In the genomic region with DNA sequence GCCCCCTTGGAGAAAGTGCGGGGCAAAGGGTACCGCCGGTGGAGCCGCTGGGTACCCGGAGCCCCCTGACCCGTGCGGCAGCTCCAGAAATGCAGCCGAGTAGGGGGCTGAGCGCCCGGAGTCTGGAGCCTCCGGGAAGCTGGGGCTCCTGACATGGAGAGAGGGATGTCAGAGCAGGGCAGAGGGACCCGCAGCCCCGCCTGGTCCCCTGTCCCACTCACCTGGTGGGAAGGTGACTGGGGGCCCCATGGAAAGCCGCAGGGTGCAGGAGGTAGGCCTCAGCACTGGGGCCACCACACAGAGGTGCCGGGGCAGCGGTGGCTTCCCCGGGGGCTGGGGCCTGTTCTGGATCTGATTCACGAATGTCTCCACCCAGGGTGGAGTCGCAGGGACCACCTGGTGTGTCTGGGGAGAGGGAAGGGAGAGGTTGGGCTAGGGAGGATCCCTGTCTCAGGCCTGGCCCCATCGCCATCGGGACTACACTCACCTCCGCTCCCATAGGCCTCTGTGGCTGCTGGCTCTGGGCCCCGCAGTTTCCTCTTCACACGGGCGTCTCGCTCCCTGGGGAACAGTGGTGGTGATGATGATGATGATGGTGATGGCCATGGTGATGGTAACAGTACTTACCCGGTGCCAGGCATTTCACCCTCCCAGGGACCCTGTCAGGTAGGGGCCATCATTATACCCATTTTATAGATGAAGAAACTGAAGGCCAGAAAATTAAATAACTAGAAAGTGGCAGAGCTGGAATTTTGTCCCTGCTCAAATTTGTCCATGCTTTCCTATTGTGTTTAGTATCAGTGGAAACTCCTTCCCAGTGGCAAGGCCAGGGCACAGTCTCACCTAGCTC, we compare ENCODE assay signal across 30 cellular contexts. TPM values are rescaled to one million over a fixed set of nuclear protein-coding genes. Genes with fewer than 3 reads are reported as not detected.
A peak's percentile ranks its signal among the peaks of the same experiment; 100 is the strongest.
DNase-seq lines count a peak whose midpoint lies in the region; ATAC-seq and TF ChIP-seq lines count a peak whose summit lies in the region.
"Had no signal": no experiment of that assay in that cellular context is flagged by ENCODE, and none has a peak within 500 bp of the region (broad histone marks: within the 10 kb centered on the region; RNA-seq: fewer than 3 reads in every experiment).

No MANE protein-coding gene starts in this region.

- no peak overlapping the region for H2AFZ ChIP-seq in GM23338

- H3K9me3 ChIP-seq in T-helper 17 cell (ENCODE audit: control insufficient read depth, low read length, poor library complexity, severe bottlenecking) (no peaks in the 10 kb centered on the region), lower lobe of right lung (no peaks in the 10 kb centered on the region), upper lobe of left lung (no peaks in the 10 kb centered on the region)
- H3K9me3 ChIP-seq: BE2C, colonic mucosa, HAP-1 had no signal

- H3F3A ChIP-seq in GM23338 (replicated peaks; ENCODE audit: low read depth), result peaks cover 7% of the 10 kb centered on the region; the same call in 1 of the 2 replicates

- DNase-seq in stimulated activated naive CD8-positive, alpha-beta T cell treated with anti-CD3 and anti-CD28 coated beads, Interleukin-15, amount 100 ng/mL, for 72 hours, result no peak
- no peak for DNase-seq in stimulated activated naive CD8-positive, alpha-beta T cell treated with anti-CD3 and anti-CD28 coated beads, Interleukin-15, Interleukin-2, amounts not matched to agents 100 U/mL and 50 U/mL, for 24 hours
- DNase-seq in T-helper 17 cell, result no peak
- no peak for DNase-seq in lower lobe of right lung
- peak; percentile 18 to 69 for DNase-seq in upper lobe of left lung
- DNase-seq in GM23338 (ENCODE audit: low spot score), result no peak
- DNase-seq in NCI-H1417 treated with DMSO at 0.1 percent for 48 hours (lab: John Stamatoyannopoulos, UW), result no peak
- no peak for DNase-seq in DMS79 (lab: John Stamatoyannopoulos, UW)
- DNase-seq: activated CD4-positive, alpha-beta memory T cell treated with anti-CD3 and anti-CD28 coated beads for 36 hours; activated CD8-positive, alpha-beta memory T cell treated with anti-CD3 and anti-CD28 coated beads, Interleukin-2, amount 50 U/mL, for 48 hours; activated effector memory CD4-positive, alpha-beta T cell treated with Interleukin-2 at 50 U/mL for 16 hours; activated naive CD8-positive, alpha-beta T cell treated with anti-CD3 and anti-CD28 coated beads, Interleukin-2, amount 10 ng/mL, durations not matched to agents 7 days and 5 days; BE2C; colonic mucosa; COR-L47; effector memory CD4-positive, alpha-beta T cell; erythroblast; hypothalamus; left cardiac atrium; mesenchymal stem cell; NCI-H2107; NCI-H345; NCI-H69; SHP77; trophoblast cell had no signal

- H3K36me3 Mint-ChIP-seq in T-helper 17 cell (ENCODE audit: low read depth), result peaks cover 9% of the 10 kb centered on the region
- peaks cover 43% of the 10 kb centered on the region for H3K36me3 Mint-ChIP-seq in GM23338 (ENCODE audit: low read depth)

- peak overlapping the region; percentile 24 for H3K27ac ChIP-seq in lower lobe of right lung
- peak overlapping the region in 1 of 4 donors; percentile 56 for H3K27ac ChIP-seq in upper lobe of left lung
- no peak overlapping the region for H3K27ac ChIP-seq in GM23338 (ENCODE audit: low read depth)
- H3K27ac ChIP-seq: cardiac muscle cell, colonic mucosa had no signal

- H3K4me1 Mint-ChIP-seq in stimulated activated naive CD8-positive, alpha-beta T cell treated with anti-CD3 and anti-CD28 coated beads, Interleukin-15, amount 100 ng/mL, for 72 hours, result peaks cover 38% of the 10 kb centered on the region
- H3K4me1 Mint-ChIP-seq in T-helper 17 cell, result peaks cover 17% of the 10 kb centered on the region
- peaks cover 8% of the 10 kb centered on the region; the same call in 2 of the 3 replicates for H3K4me1 Mint-ChIP-seq in GM23338

- no peak for TF ChIP-seq POLR2A in upper lobe of left lung (IDR thresholded peaks at IDR 0.05)

- H3K9me3 Mint-ChIP-seq in stimulated activated naive CD8-positive, alpha-beta T cell treated with anti-CD3 and anti-CD28 coated beads, Interleukin-15, amount 100 ng/mL, for 72 hours, result no peaks in the 10 kb centered on the region
- H3K9me3 Mint-ChIP-seq in GM23338, result no peaks in the 10 kb centered on the region; the same call in 2 of the 3 replicates
- H3K9me3 Mint-ChIP-seq: activated CD4-positive, alpha-beta memory T cell treated with anti-CD3 and anti-CD28 coated beads for 36 hours; activated naive CD8-positive, alpha-beta T cell treated with anti-CD3 and anti-CD28 coated beads, Interleukin-2, amount 10 ng/mL, durations not matched to agents 7 days and 5 days; neural crest cell had no signal

- no peak overlapping the region for H3K4me3 Mint-ChIP-seq in stimulated activated naive CD8-positive, alpha-beta T cell treated with anti-CD3 and anti-CD28 coated beads, Interleukin-15, amount 100 ng/mL, for 72 hours
- H3K4me3 Mint-ChIP-seq in T-helper 17 cell, result no peak overlapping the region
- H3K4me3 Mint-ChIP-seq in GM23338, result no peak overlapping the region; the same call in 2 of the 3 replicates
- H3K4me3 Mint-ChIP-seq: activated CD4-positive, alpha-beta memory T cell treated with anti-CD3 and anti-CD28 coated beads for 36 hours; activated naive CD8-positive, alpha-beta T cell treated with anti-CD3 and anti-CD28 coated beads, Interleukin-2, amount 10 ng/mL, durations not matched to agents 7 days and 5 days had no signal

- H3K9me2 ChIP-seq in GM23338 (ENCODE audit: insufficient read depth), result no peaks in the 10 kb centered on the region

- H3K79me2 ChIP-seq in GM23338 (replicated peaks; ENCODE audit: insufficient read depth), result no peaks in the 10 kb centered on the region

- no peaks in the 10 kb centered on the region for H3K27me3 Mint-ChIP-seq in stimulated activated naive CD8-positive, alpha-beta T cell treated with anti-CD3 and anti-CD28 coated beads, Interleukin-15, amount 100 ng/mL, for 72 hours
- H3K27me3 Mint-ChIP-seq in T-helper 17 cell, result no peaks in the 10 kb centered on the region
- H3K27me3 Mint-ChIP-seq in GM23338 (ENCODE audit: insufficient read depth, low read depth, poor library complexity), result peaks cover 19% of the 10 kb centered on the region
- H3K27me3 Mint-ChIP-seq: activated CD4-positive, alpha-beta memory T cell treated with anti-CD3 and anti-CD28 coated beads for 36 hours; activated naive CD8-positive, alpha-beta T cell treated with anti-CD3 and anti-CD28 coated beads, Interleukin-2, amount 10 ng/mL, durations not matched to agents 7 days and 5 days had no signal

- peaks cover 17% of the 10 kb centered on the region for H3K4me1 ChIP-seq in lower lobe of right lung
- peaks cover 7 to 13% (median 11%) of the 10 kb centered on the region in 4 donors for H3K4me1 ChIP-seq in upper lobe of left lung
- peaks cover 6% of the 10 kb centered on the region; the same call in 1 of the 2 replicates for H3K4me1 ChIP-seq in GM23338 (ENCODE audit: insufficient read depth)

- TF ChIP-seq CTCF in lower lobe of right lung (IDR thresholded peaks at IDR 0.05) (no peak), upper lobe of left lung (IDR thresholded peaks at IDR 0.05) (no peak), GM23338 (conservative IDR thresholded peaks at IDR 0.05; ENCODE audit: low read depth in 2 of 2) (no peak)

- 85 to 90% methylated on average over 18 to 24 of the region's 27 CpGs for WGBS in upper lobe of left lung, 2 donors

- TF ChIP-seq EP300 in upper lobe of left lung (IDR thresholded peaks at IDR 0.05), result no peak

- intact Hi-C loops in lower lobe of right lung (cut with DNase I), result no loop called here

- ATAC-seq in stimulated activated naive CD8-positive, alpha-beta T cell treated with anti-CD3 and anti-CD28 coated beads, Interleukin-15, amount 100 ng/mL, for 72 hours, result peak; percentile 16
- no peak for ATAC-seq in stimulated activated naive CD8-positive, alpha-beta T cell treated with anti-CD3 and anti-CD28 coated beads, Interleukin-15, Interleukin-2, amounts not matched to agents 100 U/mL and 50 U/mL, for 24 hours
- ATAC-seq in T-helper 17 cell, result no peak
- no peak for ATAC-seq in lower lobe of right lung
- ATAC-seq in upper lobe of left lung (ENCODE audit: low FRiP score in 2 of 2), result no peak
- no peak for ATAC-seq in GM23338
- ATAC-seq: activated CD4-positive, CD25-positive, alpha-beta regulatory T cell treated with anti-CD3 and anti-CD28 coated beads, Interleukin-2, amount 50 U/mL, for 24 hours had no signal

- H3K36me3 ChIP-seq in lower lobe of right lung, result peaks cover 48% of the 10 kb centered on the region
- peaks cover 7 to 42% (median 40%) of the 10 kb centered on the region in 4 donors for H3K36me3 ChIP-seq in upper lobe of left lung
- no peaks in the 10 kb centered on the region; the same call in 1 of the 2 replicates for H3K36me3 ChIP-seq in GM23338 (ENCODE audit: insufficient read depth)

- H4K20me1 ChIP-seq in GM23338 (replicated peaks; ENCODE audit: insufficient read depth), result peaks cover under 1% of the 10 kb centered on the region; the same call in 1 of the 2 replicates

- H3K4me3 ChIP-seq in lower lobe of right lung, result no peak overlapping the region
- no peak overlapping the region for H3K4me3 ChIP-seq in upper lobe of left lung
- H3K4me3 ChIP-seq in GM23338, result no peak overlapping the region
- H3K4me3 ChIP-seq: cardiac muscle cell, colonic mucosa, HAP-1, smooth muscle cell had no signal

- H3K27me3 ChIP-seq in lower lobe of right lung (ENCODE audit: low read depth) (no peaks in the 10 kb centered on the region), upper lobe of left lung (no peaks in the 10 kb centered on the region), GM23338 (ENCODE audit: insufficient read depth) (0 out of 2 replicates have a peak, but pooled peaks cover 3% of the 10 kb centered on the region)
- H3K27me3 ChIP-seq: BE2C, cardiac muscle cell, colonic mucosa had no signal

- no peak overlapping the region for H3K27ac Mint-ChIP-seq in stimulated activated naive CD8-positive, alpha-beta T cell treated with anti-CD3 and anti-CD28 coated beads, Interleukin-15, amount 100 ng/mL, for 72 hours
- H3K27ac Mint-ChIP-seq in T-helper 17 cell, result peak overlapping the region; percentile 32
- no peak overlapping the region for H3K27ac Mint-ChIP-seq in GM23338
- H3K27ac Mint-ChIP-seq: activated CD4-positive, alpha-beta memory T cell treated with anti-CD3 and anti-CD28 coated beads for 36 hours had no signal

- no peak overlapping the region for H3K4me2 ChIP-seq in GM23338
- H3K4me2 ChIP-seq: smooth muscle cell had no signal

RNA-seq across cellular contexts. Expression of gene TBX6, which starts 5.2 kb away (rescaled TPM):
- total RNA-seq in T-helper 17 cell (under 1 TPM; 0.65 to 0.94 TPM), lower lobe of right lung (1.6 TPM), upper lobe of left lung (1 to 10 TPM in 5 of 6 donors, under 1 TPM in 1; 0.69 to 9.4 (median 1.4) TPM)
- 1.1 and 2.3 TPM in 2 replicates for total RNA-seq in GM23338 (2014; rRNA removed; shearing (Covaris generic))
- polyA plus RNA-seq in GM23338 (2016; fragmentation: Nextera tagmentation; extraction: Ambion mirVana), result 1.9 and 2.4 TPM in 2 replicates

RNA-seq across cellular contexts. Expression of gene YPEL3, which starts 9.5 kb away (rescaled TPM):
- total RNA-seq in T-helper 17 cell (100 to 1,000 TPM in 1 of 2 donors, 10 to 100 TPM in 1; 94.9 to 131 TPM), lower lobe of right lung (113 TPM), upper lobe of left lung (100 to 1,000 TPM in 4 of 6 donors, 10 to 100 TPM in 2; 81.5 to 228 (median 116) TPM)
- 21.8 and 27.8 TPM in 2 replicates for total RNA-seq in GM23338 (2014; rRNA removed; shearing (Covaris generic))
- polyA plus RNA-seq in GM23338 (2016; fragmentation: Nextera tagmentation; extraction: Ambion mirVana), result 81.7 and 86.1 TPM in 2 replicates

RNA-seq across cellular contexts. Expression of gene PPP4C, which starts 10.7 kb away (rescaled TPM):
- total RNA-seq in T-helper 17 cell, result 10 to 100 TPM; 80.8 to 89.3 TPM
- total RNA-seq in lower lobe of right lung, result 68.9 TPM
- total RNA-seq in upper lobe of left lung, result 10 to 100 TPM; 44.4 to 99.4 (median 80.0) TPM
- 108 and 120 TPM in 2 replicates for total RNA-seq in GM23338 (2014; rRNA removed; shearing (Covaris generic))
- 169 and 170 TPM in 2 replicates for polyA plus RNA-seq in GM23338 (2016; fragmentation: Nextera tagmentation; extraction: Ambion mirVana)

RNA-seq across cellular contexts. Expression of gene ALDOA, which starts 21.0 kb away (rescaled TPM):
- total RNA-seq in T-helper 17 cell (100 to 1,000 TPM; 421 to 426 TPM), lower lobe of right lung (733 TPM), upper lobe of left lung (100 to 1,000 TPM; 303 to 964 (median 731) TPM)
- total RNA-seq in GM23338 (2014; rRNA removed; shearing (Covaris generic)), result 1,113 and 1,306 TPM in 2 replicates
- polyA plus RNA-seq in GM23338 (2016; fragmentation: Nextera tagmentation; extraction: Ambion mirVana), result 1,054 and 1,067 TPM in 2 replicates

RNA-seq across cellular contexts. Expression of gene GDPD3, which starts 26.8 kb away (rescaled TPM):
- 10 to 100 TPM; 12.6 to 13.7 TPM for total RNA-seq in T-helper 17 cell
- total RNA-seq in lower lobe of right lung, result 14.4 TPM
- 10 to 100 TPM in 2 of 6 donors, 1 to 10 TPM in 4; 1.1 to 17.8 (median 5.4) TPM for total RNA-seq in upper lobe of left lung
- total RNA-seq in GM23338 (2014; rRNA removed; shearing (Covaris generic)), result 0.94 TPM in 1 of 2 replicates, not detected in the other
- 1.1 and 1.4 TPM in 2 replicates for polyA plus RNA-seq in GM23338 (2016; fragmentation: Nextera tagmentation; extraction: Ambion mirVana)

Comparison
In these comparisons a context has a peak if more than half of its experiments do, and no peak if none do; other contexts are left out.
1. DNase-seq: peak in upper lobe of left lung (2 of 2); none in stimulated activated naive CD8-positive, alpha-beta T cell treated with anti-CD3 and anti-CD28 coated beads, Interleukin-15, amount 100 ng/mL, for 72 hours (0 of 2), stimulated activated naive CD8-positive, alpha-beta T cell treated with anti-CD3 and anti-CD28 coated beads, Interleukin-15, Interleukin-2, amounts not matched to agents 100 U/mL and 50 U/mL, for 24 hours (single experiment), T-helper 17 cell (0 of 3), lower lobe of right lung (single experiment), GM23338 (single experiment), NCI-H1417 treated with DMSO at 0.1 percent for 48 hours (single experiment) and DMS79 (single experiment).